Comparison of ENCODE assay signal across 19 cellular contexts in genomic region chr20:7516631-7517051, GRCh38.
DNase-seq lines count a peak whose midpoint lies in the region; ATAC-seq, FAIRE-seq and TF ChIP-seq lines count a peak whose summit lies in the region.
"Had no signal": no experiment of that assay in that cellular context is flagged by ENCODE, and none has a peak within 500 bp of the region (broad histone marks: within the 10 kb centered on the region; RNA-seq: fewer than 3 reads in every experiment).

No MANE protein-coding gene starts in this region.

- H3K27me3 ChIP-seq in aorta (ENCODE audit: control insufficient read depth in 1 of 2, insufficient read depth in 2 of 2, low read length in 1 of 2): no peaks in the 10 kb centered on the region
- H3K27me3 ChIP-seq: neutrophil, Peyer's patch, upper lobe of right lung had no signal

- ATAC-seq in left lobe of liver: peak; percentile 87
- no peak for ATAC-seq in left colon
- no peak for ATAC-seq in HG03108 (IDR thresholded peaks at IDR 0.05; ENCODE audit: unreplicated experiment)
- ATAC-seq in aorta (ENCODE audit: low FRiP score): no peak
- ATAC-seq: activated CD4-positive, alpha-beta T cell treated with anti-CD3 and anti-CD28 coated beads for 36 hours; upper lobe of right lung had no signal

- H3K4me1 ChIP-seq in aorta (ENCODE audit: control insufficient read depth in 1 of 2, insufficient read depth in 2 of 2, low read length in 2 of 2): no peaks in the 10 kb centered on the region
- H3K4me1 ChIP-seq: Peyer's patch, upper lobe of right lung had no signal

- peaks cover under 1% of the 10 kb centered on the region for H3K9me3 ChIP-seq in aorta (ENCODE audit: control insufficient read depth, low read length)
- H3K9me3 ChIP-seq: neutrophil, Peyer's patch, upper lobe of right lung had no signal

- H3K27ac ChIP-seq in coronary artery (no peak overlapping the region), aorta (ENCODE audit: low read depth in 1 of 2, low read length in 2 of 2) (no peak overlapping the region)
- H3K27ac ChIP-seq: neutrophil, Peyer's patch, upper lobe of right lung had no signal

- 28 to 46% methylated on average over 5 of the region's 5 CpGs for WGBS in aorta, 2 donors

- DNase-seq in AG08395 (ENCODE audit: low spot score): peak; percentile 20
- peak; percentile 65 for DNase-seq in GM04504 (ENCODE audit: low read depth)
- no peak for DNase-seq in left lobe of liver (ENCODE audit: low spot score)
- DNase-seq in left colon: no peak
- no peak for DNase-seq in coronary artery (ENCODE audit: low spot score)
- DNase-seq in aorta: no peak
- DNase-seq: activated CD4-positive, alpha-beta T cell treated with anti-CD3 and anti-CD28 coated beads for 36 hours; activated gamma-delta T cell treated with Interleukin-2 at 50 U/mL for 16 hours; activated T-cell treated with anti-CD3 and anti-CD28 coated beads, Interleukin-2, amount 50 U/mL, for 24 hours; C1 segment of cervical spinal cord; Calu3; H9; NCI-H510A; Peyer's patch; upper lobe of right lung had no signal

- H3K4me3 ChIP-seq in coronary artery (no peak overlapping the region), aorta (ENCODE audit: low read length in 2 of 2) (no peak overlapping the region)
- H3K4me3 ChIP-seq: Peyer's patch, upper lobe of right lung had no signal

- peak; percentile 100 for FAIRE-seq in endometrium (lab: Jason Lieb, UNC)
- FAIRE-seq: keratinocyte had no signal

- intact Hi-C loops in left colon (cut with DNase I, micrococcal nuclease): no loop called here
- intact Hi-C loops in aorta (cut with DNase I): no loop called here

- TF ChIP-seq CTCF in coronary artery (IDR thresholded peaks at IDR 0.05): no peak

- no peaks in the 10 kb centered on the region for H3K36me3 ChIP-seq in aorta (ENCODE audit: control insufficient read depth in 1 of 2, insufficient read depth in 2 of 2, low read length in 1 of 2)
- H3K36me3 ChIP-seq: neutrophil, Peyer's patch, upper lobe of right lung had no signal

Comparison
In these comparisons a context has a peak if more than half of its experiments do, and no peak if none do; other contexts are left out.
1. DNase-seq: peak in AG08395 (single experiment) and GM04504 (single experiment); none in left lobe of liver (single experiment), left colon (0 of 2), coronary artery (single experiment) and aorta (0 of 2).